ENCODE assay signal across 32 cellular contexts in genomic region chr3:125207949-125208568, GRCh38. TPM values are rescaled to one million over a fixed set of nuclear protein-coding genes. Genes with fewer than 3 reads are reported as not detected.
DNase-seq lines count a peak whose midpoint lies in the region; ATAC-seq, FAIRE-seq and TF ChIP-seq lines count a peak whose summit lies in the region.
"Had no signal": no experiment of that assay in that cellular context is flagged by ENCODE, and none has a peak within 500 bp of the region (broad histone marks: within the 10 kb centered on the region; RNA-seq: fewer than 3 reads in every experiment).

No MANE protein-coding gene starts in this region.

- no peak overlapping the region for H3K18ac ChIP-seq in neuronal stem cell (ENCODE audit: low read length)

- DNase-seq in DMS 273 (lab: John Stamatoyannopoulos, UW; ENCODE audit: unreplicated experiment) (peak; percentile 55), DMS 273 treated with DMSO at 0.1 percent for 48 hours (lab: John Stamatoyannopoulos, UW) (no peak), keratinocyte (ENCODE audit: low read depth, low spot score) (no peak), thyroid gland (peak in 1 of 2 donors; percentile 32), SIG-M5 treated with dmso at 0.1 percent for 504 hours (lab: John Stamatoyannopoulos, UW; ENCODE audit: unreplicated experiment) (no peak), neuronal stem cell (ENCODE audit: low spot score) (no peak), foreskin keratinocyte (no peak)
- DNase-seq: activated CD4-positive, alpha-beta T cell treated with anti-CD3 and anti-CD28 coated beads, Interleukin-2, amount 10 ng/mL, durations not matched to agents 7 days and 5 days; activated naive CD4-positive, alpha-beta T cell treated with anti-CD3 and anti-CD28 coated beads for 36 hours; activated T-cell treated with anti-CD3 and anti-CD28 coated beads, Interleukin-2, amount 50 U/mL, for 72 hours; adrenal gland; CD4-positive, alpha-beta memory T cell; DMS153; effector CD4-positive, alpha-beta T cell; H9; NCI-H1694; NCI-H526; NK-92 treated with Interleukin-12 subunit alpha and Interleukin-12 subunit beta, amount 100 ng/mL, for 24 hours; SHP77 treated with DMSO at 0.1 percent for 48 hours; sigmoid colon; stimulated activated CD4-positive, alpha-beta T cell treated with anti-CD3 and anti-CD28 coated beads, Interleukin-15, amount 100 ng/mL, for 24 hours; stimulated activated naive B cell treated with anti-CD40 and anti-IgM and Interleukin-4, amounts not matched to agents 10 μg/mL and 1 μg/mL and 100 μg/mL, for 72 hours; T-helper 9 cell had no signal

- 67 to 75% methylated on average over 1 of the region's 1 CpG for WGBS in thyroid gland, 2 donors
- no CpG with 5 or more reads among the region's 1 CpG for WGBS in neuronal stem cell (ENCODE audit: extremely low coverage in 2 of 2, insufficient read length in 2 of 2, insufficient replicate concordance in 1 of 2), 2 donors

- no peak for ATAC-seq in foreskin keratinocyte
- ATAC-seq: activated T-cell treated with anti-CD3 and anti-CD28 coated beads, Interleukin-2, amount 50 U/mL, for 72 hours; Panc1; stimulated activated naive B cell treated with anti-CD40 and anti-IgM and Interleukin-4, amounts not matched to agents 10 μg/mL and 1 μg/mL and 100 μg/mL, for 72 hours; WTC11 had no signal

- no peak overlapping the region for H4K91ac ChIP-seq in neuronal stem cell (ENCODE audit: low read depth, low read length, poor library complexity)

- H3K27me3 ChIP-seq in keratinocyte (ENCODE audit: control insufficient read depth, extremely low read depth, insufficient read depth, low read length): no peaks in the 10 kb centered on the region
- no peaks in the 10 kb centered on the region for H3K27me3 ChIP-seq in thyroid gland
- peaks cover 0 to 68% (median 4%) of the 10 kb centered on the region in 3 experiments for H3K27me3 ChIP-seq in neuronal stem cell (ENCODE audit: control insufficient read depth in 3 of 3, insufficient read depth in 3 of 3, low read depth in 1 of 3, low read length in 3 of 3)
- H3K27me3 ChIP-seq in foreskin keratinocyte: no peaks in the 10 kb centered on the region

- H3K79me2 ChIP-seq in keratinocyte (ENCODE audit: control insufficient read depth, insufficient read depth, low read length): no peaks in the 10 kb centered on the region

- H2BK120ac ChIP-seq in neuronal stem cell (ENCODE audit: low read depth, low read length): no peak overlapping the region

- H2AFZ ChIP-seq in keratinocyte (ENCODE audit: control insufficient read depth, low read length) (no peak overlapping the region), neuronal stem cell (ENCODE audit: low read length) (no peak overlapping the region)

- H3K9me3 ChIP-seq in keratinocyte (ENCODE audit: control insufficient read depth, low read depth, low read length) (no peaks in the 10 kb centered on the region), thyroid gland (no peaks in the 10 kb centered on the region), neuronal stem cell (replicated peaks in 1 of 2; ENCODE audit: control insufficient read depth in 2 of 2, insufficient read depth in 1 of 2, low read depth in 1 of 2, low read length in 2 of 2) (peaks cover 0 to 4% of the 10 kb centered on the region in 2 donors)
- H3K9me3 ChIP-seq: adrenal gland, suprapubic skin had no signal

- H3K14ac ChIP-seq in neuronal stem cell (ENCODE audit: low read length): no peak overlapping the region

- H2AK5ac ChIP-seq in neuronal stem cell (ENCODE audit: low read depth, low read length): no peak overlapping the region

- H4K8ac ChIP-seq in neuronal stem cell (ENCODE audit: low read depth, low read length): no peak overlapping the region

- TF ChIP-seq CTCF in VCaP (conservative IDR thresholded peaks at IDR 0.05): no peak
- TF ChIP-seq CTCF in keratinocyte (optimal IDR thresholded peaks at IDR 0.05 in 1 of 3, IDR thresholded peaks at IDR 0.05 in 1 of 3, conservative IDR thresholded peaks at IDR 0.05 in 1 of 3; ENCODE audit: extremely low read depth in 1 of 3, insufficient read depth in 2 of 3, low read length in 3 of 3): no peak
- TF ChIP-seq CTCF in thyroid gland (IDR thresholded peaks at IDR 0.05): no peak
- TF ChIP-seq CTCF in foreskin keratinocyte (conservative IDR thresholded peaks at IDR 0.05): no peak

- no peak overlapping the region for H3K4ac ChIP-seq in neuronal stem cell (ENCODE audit: low read length)

- no peak overlapping the region for H2BK15ac ChIP-seq in neuronal stem cell (ENCODE audit: low read length)

- H3K23ac ChIP-seq in neuronal stem cell (ENCODE audit: low read depth, low read length, poor library complexity): no peak overlapping the region

- no peaks in the 10 kb centered on the region for H4K20me1 ChIP-seq in keratinocyte (ENCODE audit: control insufficient read depth, extremely low read depth, insufficient read depth, low read length)

- no peak overlapping the region for H3K9ac ChIP-seq in keratinocyte (ENCODE audit: control insufficient read depth, extremely low read depth, insufficient read depth, low read length)
- H3K9ac ChIP-seq in neuronal stem cell (ENCODE audit: low read depth, low read length, poor library complexity): no peak overlapping the region
- H3K9ac ChIP-seq: KMS-11 had no signal

- peaks cover 2% of the 10 kb centered on the region for H3K79me1 ChIP-seq in neuronal stem cell (ENCODE audit: low read depth, low read length)

- H2BK12ac ChIP-seq in neuronal stem cell (ENCODE audit: low read length): no peak overlapping the region

- H3K9me1 ChIP-seq in keratinocyte (ENCODE audit: control insufficient read depth, extremely low read depth, insufficient read depth, low read length): no peaks in the 10 kb centered on the region

- H3K36me3 ChIP-seq in keratinocyte (ENCODE audit: control insufficient read depth in 2 of 2, extremely low read depth in 1 of 2, insufficient read depth in 2 of 2, low read length in 2 of 2) (peaks cover 0 to 6% of the 10 kb centered on the region in 2 experiments), thyroid gland (no peaks in the 10 kb centered on the region), neuronal stem cell (replicated peaks in 1 of 2; ENCODE audit: control insufficient read depth in 2 of 2, insufficient read depth in 2 of 2, low read length in 2 of 2) (no peaks in the 10 kb centered on the region)
- H3K36me3 ChIP-seq: adrenal gland, sigmoid colon, suprapubic skin had no signal

- intact Hi-C loops in thyroid gland (cut with DNase I): no loop called here

- H3K4me3 ChIP-seq in keratinocyte (ENCODE audit: control insufficient read depth in 2 of 3, extremely low read depth in 1 of 3, insufficient read depth in 2 of 3, low read depth in 1 of 3, low read length in 3 of 3) (no peak overlapping the region), thyroid gland (replicated peaks in 1 of 3) (no peak overlapping the region), neuronal stem cell (ENCODE audit: low read length in 2 of 2) (no peak overlapping the region)
- H3K4me3 ChIP-seq: adrenal gland, lung, sigmoid colon, suprapubic skin had no signal

- H3K4me2 ChIP-seq in keratinocyte (ENCODE audit: control insufficient read depth, extremely low read depth, insufficient read depth, low read depth, low read length) (no peak overlapping the region), neuronal stem cell (ENCODE audit: insufficient read depth, low read length, poor library complexity, severe bottlenecking) (no peak overlapping the region)
- H3K4me2 ChIP-seq: KMS-11 had no signal

- FAIRE-seq in keratinocyte (lab: Jason Lieb, UNC): peak; percentile 36

- H3K4me1 ChIP-seq in keratinocyte (ENCODE audit: control insufficient read depth, extremely low read depth, insufficient read depth, low read length) (peaks cover 12% of the 10 kb centered on the region), thyroid gland (peaks cover 23 to 30% of the 10 kb centered on the region in 2 donors), neuronal stem cell (ENCODE audit: control insufficient read depth in 2 of 2, insufficient read depth in 1 of 2, low read depth in 1 of 2, low read length in 2 of 2) (peaks cover 3 to 9% of the 10 kb centered on the region in 2 donors), foreskin keratinocyte (no peaks in the 10 kb centered on the region)

- H3K27ac ChIP-seq in VCaP (peak overlapping the region; percentile 74), keratinocyte (ENCODE audit: control insufficient read depth, insufficient read depth, low read length) (no peak overlapping the region), thyroid gland (peak overlapping the region; percentile 43 to 72 (median 72)), neuronal stem cell (replicated peaks; ENCODE audit: low read length) (no peak overlapping the region), foreskin keratinocyte (no peak overlapping the region)
- H3K27ac ChIP-seq: 22Rv1, adrenal gland, epithelial cell of prostate, KMS-11, sigmoid colon, suprapubic skin had no signal

- dilution Hi-C loops in keratinocyte (cut with MboI; ENCODE audit: extremely low pct_ligation_motif_present, low sequenced_read_pairs): no loop called here

- H2BK5ac ChIP-seq in neuronal stem cell (ENCODE audit: low read length): no peak overlapping the region

- TF ChIP-seq POLR2A in thyroid gland (IDR thresholded peaks at IDR 0.05): no peak

RNA-seq across cellular contexts. Expression of gene SLC12A8, which starts 4.5 kb away (rescaled TPM):
- 6.9 to 10.1 TPM (median 9.2 TPM) in 3 replicates for polyA plus RNA-seq in keratinocyte
- polyA plus RNA-seq in keratinocyte (2011; ENCODE audit: low read depth): 2.1 TPM
- polyA plus RNA-seq in keratinocyte (2011; cell fraction: cytosol; rRNA removed): 5.6 and 5.8 TPM in 2 replicates
- 18.1 and 22.1 TPM in 2 replicates for polyA plus RNA-seq in keratinocyte (2011; cell fraction: nucleus; rRNA removed)
- 5.7 and 6.9 TPM in 2 replicates for polyA plus RNA-seq in keratinocyte (2012; ENCODE audit: low replicate concordance)
- polyA minus RNA-seq in keratinocyte: 16.7 to 19.5 TPM (median 17.8 TPM) in 3 replicates
- 10.6 TPM for polyA minus RNA-seq in keratinocyte (2011; cell fraction: cytosol; rRNA and poly(A)+ RNA removed)
- 15.8 and 25.9 TPM in 2 replicates for polyA minus RNA-seq in keratinocyte (2011; cell fraction: nucleus; rRNA and poly(A)+ RNA removed)
- total RNA-seq in thyroid gland: 100 to 1,000 TPM in 2 of 4 donors, 10 to 100 TPM in 2; 71.2 to 136 (median 99.2) TPM
- polyA plus RNA-seq in neuronal stem cell (2013, experiment 1 of 2): 1.8 TPM
- 1.9 TPM for polyA plus RNA-seq in neuronal stem cell (2013, experiment 2 of 2)
- 10.5 and 11.2 TPM in 2 replicates for total RNA-seq in foreskin keratinocyte
- 6.0 and 6.9 TPM in 2 replicates for polyA plus RNA-seq in foreskin keratinocyte
- total RNA-seq: CD4-positive, alpha-beta memory T cell; G401 had no signal
- polyA plus RNA-seq: CD4-positive, alpha-beta memory T cell had no signal

Comparison
In these comparisons a context has a peak if more than half of its experiments do, and no peak if none do; other contexts are left out.
1. H3K27ac ChIP-seq: peak in VCaP (single experiment) and thyroid gland (3 of 3); none in keratinocyte (single experiment), neuronal stem cell (single experiment) and foreskin keratinocyte (single experiment).